Comparison of ENCODE assay signal across 21 cellular contexts in the genomic region with DNA sequence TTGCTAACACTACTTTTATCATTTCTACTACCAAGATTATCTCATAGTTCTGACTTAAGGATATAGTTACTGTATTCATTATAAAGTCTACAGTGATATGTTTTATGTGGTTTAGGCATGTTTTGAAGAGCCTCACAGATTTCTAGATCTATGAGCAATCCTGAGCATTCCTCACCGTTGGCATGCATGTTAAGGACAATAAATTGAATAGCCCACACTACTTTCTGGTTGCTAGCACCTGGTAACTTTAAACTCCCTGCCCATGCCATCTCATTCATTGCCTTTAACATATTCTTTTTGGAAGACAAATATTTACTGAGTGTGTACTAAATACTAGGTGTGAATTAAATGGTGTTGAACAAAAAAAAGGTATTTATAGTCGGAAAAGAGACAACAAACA.
"Had no signal": no experiment of that assay in that cellular context is flagged by ENCODE, and none has a peak within 500 bp of the region (broad histone marks: within the 10 kb centered on the region; RNA-seq: fewer than 3 reads in every experiment).

No MANE protein-coding gene starts in this region.

- H3K27ac Mint-ChIP-seq: activated B cell treated with CpG ODN at 0.5 μM for 24 hours; activated CD4-positive, alpha-beta T cell treated with anti-CD3 and anti-CD28 coated beads for 36 hours; activated naive CD8-positive, alpha-beta T cell treated with anti-CD3 and anti-CD28 coated beads for 36 hours; immature natural killer cell; natural killer cell treated with Interleukin-12 subunit alpha and Interleukin-12 subunit beta and Interleukin-15 and Interleukin-18, amount 100 ng/mL, for 72 hours; stimulated activated naive B cell treated with anti-CD40 and anti-IgM and Interleukin-4, amounts not matched to agents 10 μg/mL and 1 μg/mL and 100 μg/mL, for 72 hours; T-helper 17 cell had no signal

- H3K36me3 Mint-ChIP-seq: activated naive CD8-positive, alpha-beta T cell treated with anti-CD3 and anti-CD28 coated beads for 36 hours; stimulated activated naive B cell treated with anti-CD40 and anti-IgM and Interleukin-4, amounts not matched to agents 10 μg/mL and 1 μg/mL and 100 μg/mL, for 72 hours had no signal

- H3K4me1 ChIP-seq: right lobe of liver, transverse colon, vagina had no signal

- ATAC-seq: activated CD4-positive, alpha-beta T cell treated with anti-CD3 and anti-CD28 coated beads for 36 hours; left ventricle myocardium superior; natural killer cell treated with Interleukin-12 subunit alpha and Interleukin-12 subunit beta and Interleukin-15 and Interleukin-18, amount 100 ng/mL, for 72 hours; pancreas; right lobe of liver; stimulated activated naive B cell treated with anti-CD40 and anti-IgM and Interleukin-4, amounts not matched to agents 10 μg/mL and 1 μg/mL and 100 μg/mL, for 72 hours; T-helper 17 cell had no signal

- DNase-seq: activated B cell treated with CpG ODN at 0.5 μM for 24 hours; activated CD4-positive, alpha-beta T cell treated with anti-CD3 and anti-CD28 coated beads for 36 hours; activated CD4-positive, alpha-beta T cell treated with anti-CD3 and anti-CD28 coated beads, Interleukin-2, amount 50 U/mL, for 48 hours; activated naive CD4-positive, alpha-beta T cell treated with Interleukin-2 at 50 U/mL for 16 hours; activated naive CD8-positive, alpha-beta T cell treated with anti-CD3 and anti-CD28 coated beads for 36 hours; activated T-cell treated with anti-CD3 and anti-CD28 coated beads, Interleukin-2, amount 50 U/mL, for 48 hours; cerebellar nuclear complex; immature natural killer cell; left ventricle myocardium superior; pancreas; right lobe of liver; stimulated activated CD4-positive, alpha-beta T cell treated with anti-CD3 and anti-CD28 coated beads, Interleukin-15, amount 100 ng/mL, for 24 hours; stimulated activated CD8-positive, alpha-beta memory T cell treated with anti-CD3 and anti-CD28 coated beads, Interleukin-4, amount 100 ng/mL, for 48 hours; stimulated activated naive B cell treated with anti-CD40 and anti-IgM and Interleukin-4, amounts not matched to agents 10 μg/mL and 1 μg/mL and 100 μg/mL, for 72 hours; T-helper 17 cell; transverse colon had no signal

- H3K4me3 Mint-ChIP-seq: activated B cell treated with CpG ODN at 0.5 μM for 24 hours; activated CD4-positive, alpha-beta T cell treated with anti-CD3 and anti-CD28 coated beads for 36 hours; activated naive CD8-positive, alpha-beta T cell treated with anti-CD3 and anti-CD28 coated beads for 36 hours; immature natural killer cell; natural killer cell treated with Interleukin-12 subunit alpha and Interleukin-12 subunit beta and Interleukin-15 and Interleukin-18, amount 100 ng/mL, for 72 hours; stimulated activated naive B cell treated with anti-CD40 and anti-IgM and Interleukin-4, amounts not matched to agents 10 μg/mL and 1 μg/mL and 100 μg/mL, for 72 hours; T-helper 17 cell had no signal

- H3K27me3 ChIP-seq: neutrophil, pancreas, right lobe of liver, transverse colon, vagina had no signal

- H3K27ac ChIP-seq: coronary artery, neutrophil, pancreas, right lobe of liver, skin epidermis, transverse colon, vagina had no signal

- H3K27me3 Mint-ChIP-seq: activated B cell treated with CpG ODN at 0.5 μM for 24 hours; activated CD4-positive, alpha-beta T cell treated with anti-CD3 and anti-CD28 coated beads for 36 hours; activated naive CD8-positive, alpha-beta T cell treated with anti-CD3 and anti-CD28 coated beads for 36 hours; natural killer cell treated with Interleukin-12 subunit alpha and Interleukin-12 subunit beta and Interleukin-15 and Interleukin-18, amount 100 ng/mL, for 72 hours; stimulated activated naive B cell treated with anti-CD40 and anti-IgM and Interleukin-4, amounts not matched to agents 10 μg/mL and 1 μg/mL and 100 μg/mL, for 72 hours; T-helper 17 cell had no signal

- H3K9me3 ChIP-seq: pancreas, right lobe of liver, transverse colon, vagina had no signal

- H3K4me3 ChIP-seq: coronary artery, pancreas, right lobe of liver, skin epidermis, transverse colon, vagina had no signal

- H3K36me3 ChIP-seq: neutrophil, pancreas, right lobe of liver, transverse colon, vagina had no signal

- FAIRE-seq: pancreas had no signal

- H3K4me1 Mint-ChIP-seq: activated B cell treated with CpG ODN at 0.5 μM for 24 hours; activated CD4-positive, alpha-beta T cell treated with anti-CD3 and anti-CD28 coated beads for 36 hours; activated naive CD8-positive, alpha-beta T cell treated with anti-CD3 and anti-CD28 coated beads for 36 hours; immature natural killer cell; stimulated activated naive B cell treated with anti-CD40 and anti-IgM and Interleukin-4, amounts not matched to agents 10 μg/mL and 1 μg/mL and 100 μg/mL, for 72 hours; T-helper 17 cell had no signal
